16 cellular contexts compared by ENCODE assay signal in the genomic region with DNA sequence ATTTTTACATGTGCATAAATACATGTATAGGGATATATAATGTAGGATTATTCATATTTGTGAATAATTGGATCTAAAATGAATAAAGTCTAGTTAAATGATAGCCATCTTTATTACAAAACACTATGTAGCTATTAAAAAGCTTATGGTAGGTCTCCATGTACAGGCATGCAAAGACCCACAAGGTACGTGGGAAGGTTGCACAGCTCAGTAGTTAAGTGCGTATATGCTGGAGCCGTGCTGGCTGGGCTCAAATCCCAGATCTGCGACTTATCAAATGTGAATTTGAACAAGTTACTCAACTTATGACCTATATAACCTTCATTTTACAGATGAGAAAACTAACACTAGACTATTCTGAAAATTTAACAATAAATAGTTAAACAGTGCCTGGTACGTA.
DNase-seq lines count a peak whose midpoint lies in the region; ATAC-seq and TF ChIP-seq lines count a peak whose summit lies in the region.
"Had no signal": no experiment of that assay in that cellular context is flagged by ENCODE, and none has a peak within 500 bp of the region (broad histone marks: within the 10 kb centered on the region; RNA-seq: fewer than 3 reads in every experiment).

No MANE protein-coding gene starts in this region.

- peak; percentile 41 for ATAC-seq in esophagus mucosa
- no peak for ATAC-seq in upper lobe of left lung (ENCODE audit: low FRiP score in 2 of 2)
- ATAC-seq in GM19035 (IDR thresholded peaks at IDR 0.05; ENCODE audit: unreplicated experiment), result no peak
- ATAC-seq: GM23338, HepG2 had no signal

- intact Hi-C loops in tibial artery (cut with DNase I; ENCODE audit: low total_unique reads), result no loop called here
- intact Hi-C loops in spleen (cut with DNase I; ENCODE audit: low total_unique reads), result no loop called here
- intact Hi-C loops in uterus (cut with DNase I; ENCODE audit: low total_unique reads), result no loop called here

- TF ChIP-seq CTCF in C4-2B (conservative IDR thresholded peaks at IDR 0.05) (no peak), upper lobe of left lung (IDR thresholded peaks at IDR 0.05) (no peak), tibial artery (IDR thresholded peaks at IDR 0.05) (no peak), spleen (IDR thresholded peaks at IDR 0.05 in 8 of 11, conservative IDR thresholded peaks at IDR 0.05 in 3 of 11) (no peak), uterus (IDR thresholded peaks at IDR 0.05) (no peak)

- no peaks in the 10 kb centered on the region for H3K9me3 ChIP-seq in mucosa of rectum (ENCODE audit: control insufficient read depth in 2 of 2, low read length in 2 of 2)
- no peaks in the 10 kb centered on the region for H3K9me3 ChIP-seq in upper lobe of left lung
- no peaks in the 10 kb centered on the region for H3K9me3 ChIP-seq in tibial artery
- H3K9me3 ChIP-seq in spleen, result no peaks in the 10 kb centered on the region
- H3K9me3 ChIP-seq in uterus, result no peaks in the 10 kb centered on the region
- H3K9me3 ChIP-seq: BE2C had no signal

- 79 to 82% methylated on average over 5 of the region's 5 CpGs for WGBS in upper lobe of left lung, 2 donors
- 95 to 96% (median 95%) methylated on average over 5 of the region's 5 CpGs for whole genome bisulfite sequencing in spleen, 5 donors

- H3K4me1 ChIP-seq in mucosa of rectum (ENCODE audit: control insufficient read depth in 2 of 2, insufficient read depth in 2 of 2, low read length in 2 of 2) (peaks cover 17 to 36% of the 10 kb centered on the region in 2 donors), upper lobe of left lung (peaks cover 0 to 38% (median 30%) of the 10 kb centered on the region in 4 donors), tibial artery (no peaks in the 10 kb centered on the region), spleen (peaks cover 0 to 27% (median 3%) of the 10 kb centered on the region in 6 donors), uterus (no peaks in the 10 kb centered on the region)

- TF ChIP-seq POLR2A in upper lobe of left lung (IDR thresholded peaks at IDR 0.05) (no peak), spleen (IDR thresholded peaks at IDR 0.05) (no peak), uterus (IDR thresholded peaks at IDR 0.05) (no peak)

- no peak overlapping the region for H3K4me3 ChIP-seq in mucosa of rectum (ENCODE audit: low read length in 2 of 2)
- no peak overlapping the region for H3K4me3 ChIP-seq in upper lobe of left lung
- no peak overlapping the region for H3K4me3 ChIP-seq in tibial artery
- no peak overlapping the region for H3K4me3 ChIP-seq in spleen
- H3K4me3 ChIP-seq in uterus, result no peak overlapping the region
- H3K4me3 ChIP-seq: GM23338 had no signal

- H3K27ac ChIP-seq in C4-2B, result peak overlapping the region; percentile 69; the same call in 1 of the 2 replicates
- peak overlapping the region; percentile 88 to 91 for H3K27ac ChIP-seq in mucosa of rectum (ENCODE audit: low read depth in 2 of 2, low read length in 2 of 2)
- peak overlapping the region; percentile 19 to 77 (median 32) for H3K27ac ChIP-seq in upper lobe of left lung
- H3K27ac ChIP-seq in tibial artery, result no peak overlapping the region
- no peak overlapping the region for H3K27ac ChIP-seq in spleen
- no peak overlapping the region for H3K27ac ChIP-seq in uterus

- H3K27me3 ChIP-seq in mucosa of rectum (ENCODE audit: control insufficient read depth in 2 of 2, insufficient read depth in 2 of 2, low read length in 2 of 2) (no peaks in the 10 kb centered on the region), upper lobe of left lung (no peaks in the 10 kb centered on the region), tibial artery (no peaks in the 10 kb centered on the region), spleen (replicated peaks in 1 of 7) (no peaks in the 10 kb centered on the region), uterus (no peaks in the 10 kb centered on the region)
- H3K27me3 ChIP-seq: BE2C had no signal

- no peaks in the 10 kb centered on the region for H3K36me3 ChIP-seq in mucosa of rectum (ENCODE audit: control insufficient read depth in 2 of 2, insufficient read depth in 2 of 2, low read length in 2 of 2)
- no peaks in the 10 kb centered on the region for H3K36me3 ChIP-seq in upper lobe of left lung
- no peaks in the 10 kb centered on the region for H3K36me3 ChIP-seq in tibial artery
- H3K36me3 ChIP-seq in spleen, result no peaks in the 10 kb centered on the region
- H3K36me3 ChIP-seq in uterus, result no peaks in the 10 kb centered on the region
- H3K36me3 ChIP-seq: BE2C had no signal

- no peak for TF ChIP-seq EP300 in upper lobe of left lung (IDR thresholded peaks at IDR 0.05)

- DNase-seq in upper lobe of left lung (no peak), tibial artery (no peak), spleen (no peak), uterus (no peak)
- DNase-seq: C1 segment of cervical spinal cord; CD4-positive, alpha-beta memory T cell; DMS153; GDM1; HCEC 1CT had no signal

- H3K9ac ChIP-seq in mucosa of rectum (ENCODE audit: low read depth in 1 of 2, low read length in 2 of 2), result no peak overlapping the region

Comparison
In these comparisons a context has a peak if more than half of its experiments do, and no peak if none do; other contexts are left out.
1. H3K27ac ChIP-seq: peak in C4-2B (single experiment), mucosa of rectum (2 of 2) and upper lobe of left lung (4 of 4); none in tibial artery (0 of 2), spleen (0 of 8) and uterus (0 of 2).